1 cellular context compared by ENCODE assay signal in genomic region chr16:24729243-24729966, GRCh38.
TF ChIP-seq lines count a peak whose summit lies in the region.

Gene TNRC6A, plus strand, starts transcription at chr16:24729651. Its CDS starts 191 bp downstream, at chr16:24729842.

TF ChIP-seq in HepG2, 621 proteins besides CTCF, POLR2A, EP300 and RAD21 (continued from another document and continues in another):
- TF ChIP-seq, protein P1, sequence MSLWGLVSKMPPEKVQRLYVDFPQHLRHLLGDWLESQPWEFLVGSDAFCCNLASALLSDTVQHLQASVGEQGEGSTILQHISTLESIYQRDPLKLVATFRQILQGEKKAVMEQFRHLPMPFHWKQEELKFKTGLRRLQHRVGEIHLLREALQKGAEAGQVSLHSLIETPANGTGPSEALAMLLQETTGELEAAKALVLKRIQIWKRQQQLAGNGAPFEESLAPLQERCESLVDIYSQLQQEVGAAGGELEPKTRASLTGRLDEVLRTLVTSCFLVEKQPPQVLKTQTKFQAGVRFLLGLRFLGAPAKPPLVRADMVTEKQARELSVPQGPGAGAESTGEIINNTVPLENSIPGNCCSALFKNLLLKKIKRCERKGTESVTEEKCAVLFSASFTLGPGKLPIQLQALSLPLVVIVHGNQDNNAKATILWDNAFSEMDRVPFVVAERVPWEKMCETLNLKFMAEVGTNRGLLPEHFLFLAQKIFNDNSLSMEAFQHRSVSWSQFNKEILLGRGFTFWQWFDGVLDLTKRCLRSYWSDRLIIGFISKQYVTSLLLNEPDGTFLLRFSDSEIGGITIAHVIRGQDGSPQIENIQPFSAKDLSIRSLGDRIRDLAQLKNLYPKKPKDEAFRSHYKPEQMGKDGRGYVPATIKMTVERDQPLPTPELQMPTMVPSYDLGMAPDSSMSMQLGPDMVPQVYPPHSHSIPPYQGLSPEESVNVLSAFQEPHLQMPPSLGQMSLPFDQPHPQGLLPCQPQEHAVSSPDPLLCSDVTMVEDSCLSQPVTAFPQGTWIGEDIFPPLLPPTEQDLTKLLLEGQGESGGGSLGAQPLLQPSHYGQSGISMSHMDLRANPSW (CRISPR knock-in tag; IDR thresholded peaks at IDR 0.05; ENCODE audit: borderline replicate concordance), result no peak
- TF ChIP-seq SMAD9 (CRISPR knock-in tag; IDR thresholded peaks at IDR 0.05) (no peak), HDAC6 (IDR thresholded peaks at IDR 0.05; ENCODE audit: low read depth, low read length) (no peak), ZNF282 (IDR thresholded peaks at IDR 0.05; ENCODE audit: partially characterized antibody) (no peak), IKZF5 (CRISPR knock-in tag; IDR thresholded peaks at IDR 0.05) (peak; percentile 91), ATF7-NPFF (CRISPR knock-in tag; IDR thresholded peaks at IDR 0.05; ENCODE audit: low read depth) (peak; percentile 76), ISX (CRISPR knock-in tag; conservative IDR thresholded peaks at IDR 0.05) (no peak), BORCS8-MEF2B (CRISPR knock-in tag; IDR thresholded peaks at IDR 0.05) (no peak; the same call in 1 of the 2 replicates), RFX5 (IDR thresholded peaks at IDR 0.05; ENCODE audit: low read depth, low read length) (peak; percentile 46; the same call in 1 of the 2 replicates), HIC2 (CRISPR knock-in tag; IDR thresholded peaks at IDR 0.05; ENCODE audit: low read depth) (no peak), KDM3A (CRISPR knock-in tag; IDR thresholded peaks at IDR 0.05; ENCODE audit: low read depth) (no peak; the same call in 1 of the 2 replicates), GATA4 (IDR thresholded peaks at IDR 0.05; ENCODE audit: borderline replicate concordance, low read depth) (no peak), ZXDC (CRISPR knock-in tag; IDR thresholded peaks at IDR 0.05) (peak; percentile 70), ZNF496 (CRISPR knock-in tag; IDR thresholded peaks at IDR 0.05; ENCODE audit: insufficient replicate concordance) (no peak), ZBTB40 (IDR thresholded peaks at IDR 0.05) (peak; percentile 83), ZBTB40 (CRISPR knock-in tag; IDR thresholded peaks at IDR 0.05) (peak; percentile 24; the same call in 1 of the 2 replicates), HOXA9 (CRISPR knock-in tag; IDR thresholded peaks at IDR 0.05; ENCODE audit: borderline replicate concordance) (no peak; the same call in 1 of the 2 replicates), ZNF570 (CRISPR knock-in tag; IDR thresholded peaks at IDR 0.05; ENCODE audit: borderline replicate concordance) (no peak), ZFAT (CRISPR knock-in tag; conservative IDR thresholded peaks at IDR 0.05) (no peak), YEATS2 (CRISPR knock-in tag; IDR thresholded peaks at IDR 0.05; ENCODE audit: borderline replicate concordance) (peak; percentile 42; the same call in 1 of the 2 replicates), PHF21A (CRISPR knock-in tag; IDR thresholded peaks at IDR 0.05) (peak; percentile 53), ETV6 (CRISPR knock-in tag; conservative IDR thresholded peaks at IDR 0.05) (peak; percentile 64; the same call in 1 of the 2 replicates), REST (IDR thresholded peaks at IDR 0.05; ENCODE audit: borderline replicate concordance in 1 of 2, low read depth in 1 of 2, low read length in 2 of 2) (no peak; a peak in 1 of 4 replicates)
- TF ChIP-seq, protein P2, sequence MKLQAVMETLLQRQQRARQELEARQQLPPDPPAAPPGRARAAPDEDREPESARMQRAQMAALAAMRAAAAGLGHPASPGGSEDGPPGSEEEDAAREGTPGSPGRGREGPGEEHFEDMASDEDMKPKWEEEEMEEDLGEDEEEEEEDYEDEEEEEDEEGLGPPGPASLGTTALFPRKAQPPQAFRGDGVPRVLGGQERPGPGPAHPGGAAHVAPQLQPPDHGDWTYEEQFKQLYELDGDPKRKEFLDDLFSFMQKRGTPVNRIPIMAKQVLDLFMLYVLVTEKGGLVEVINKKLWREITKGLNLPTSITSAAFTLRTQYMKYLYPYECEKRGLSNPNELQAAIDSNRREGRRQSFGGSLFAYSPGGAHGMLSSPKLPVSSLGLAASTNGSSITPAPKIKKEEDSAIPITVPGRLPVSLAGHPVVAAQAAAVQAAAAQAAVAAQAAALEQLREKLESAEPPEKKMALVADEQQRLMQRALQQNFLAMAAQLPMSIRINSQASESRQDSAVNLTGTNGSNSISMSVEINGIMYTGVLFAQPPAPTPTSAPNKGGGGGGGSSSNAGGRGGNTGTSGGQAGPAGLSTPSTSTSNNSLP (IDR thresholded peaks at IDR 0.05; ENCODE audit: low read depth, low read length), result no peak
- TF ChIP-seq, protein P3, sequence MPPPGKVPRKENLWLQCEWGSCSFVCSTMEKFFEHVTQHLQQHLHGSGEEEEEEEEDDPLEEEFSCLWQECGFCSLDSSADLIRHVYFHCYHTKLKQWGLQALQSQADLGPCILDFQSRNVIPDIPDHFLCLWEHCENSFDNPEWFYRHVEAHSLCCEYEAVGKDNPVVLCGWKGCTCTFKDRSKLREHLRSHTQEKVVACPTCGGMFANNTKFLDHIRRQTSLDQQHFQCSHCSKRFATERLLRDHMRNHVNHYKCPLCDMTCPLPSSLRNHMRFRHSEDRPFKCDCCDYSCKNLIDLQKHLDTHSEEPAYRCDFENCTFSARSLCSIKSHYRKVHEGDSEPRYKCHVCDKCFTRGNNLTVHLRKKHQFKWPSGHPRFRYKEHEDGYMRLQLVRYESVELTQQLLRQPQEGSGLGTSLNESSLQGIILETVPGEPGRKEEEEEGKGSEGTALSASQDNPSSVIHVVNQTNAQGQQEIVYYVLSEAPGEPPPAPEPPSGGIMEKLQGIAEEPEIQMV (CRISPR knock-in tag; IDR thresholded peaks at IDR 0.05; ENCODE audit: low read depth), result peak; percentile 61; the same call in 1 of the 2 replicates
